Comparison of ENCODE assay signal across 18 cellular contexts in the genomic region with DNA sequence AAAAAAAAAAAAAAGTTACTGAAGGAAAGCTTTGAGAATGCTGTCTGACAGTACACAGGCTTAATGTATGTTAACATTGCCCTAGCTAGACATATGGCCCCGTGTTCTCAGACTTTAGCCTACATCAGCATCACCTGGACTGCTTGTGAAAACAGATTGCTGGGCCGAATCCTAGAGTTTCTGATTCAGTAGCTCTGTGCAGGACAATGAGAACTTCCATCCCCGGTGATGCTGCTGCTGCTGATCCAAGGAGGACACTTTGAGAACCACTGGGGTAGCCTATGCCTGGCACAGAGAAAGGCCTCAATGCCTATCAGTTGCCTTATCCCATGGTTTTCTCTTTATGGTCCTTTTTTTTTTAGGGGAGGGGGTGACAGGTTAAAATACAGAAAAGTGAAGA. TPM values are rescaled to one million over a fixed set of nuclear protein-coding genes. Genes with fewer than 3 reads are reported as not detected.
"Had no signal": no experiment of that assay in that cellular context is flagged by ENCODE, and none has a peak within 500 bp of the region (broad histone marks: within the 10 kb centered on the region; RNA-seq: fewer than 3 reads in every experiment).

No MANE protein-coding gene starts in this region.

- H3K4me3 ChIP-seq: body of pancreas had no signal

- DNase-seq: activated CD4-positive, alpha-beta memory T cell treated with anti-CD3 and anti-CD28 coated beads, Interleukin-2, amount 10 ng/mL, durations not matched to agents 7 days and 5 days; activated CD4-positive, alpha-beta T cell treated with anti-CD3 and anti-CD28 coated beads for 4 hours; activated naive CD4-positive, alpha-beta T cell; activated naive CD8-positive, alpha-beta T cell treated with anti-CD3 and anti-CD28 coated beads, Interleukin-2, amount 10 ng/mL, durations not matched to agents 7 days and 5 days; activated T-cell treated with anti-CD3 and anti-CD28 coated beads, Interleukin-2, amount 50 U/mL, for 1 hour; body of pancreas; foreskin fibroblast; hippocampal formation; left cardiac atrium; nephron progenitor cell; SW 1271; trophoblast cell had no signal

- H3K9me3 ChIP-seq: body of pancreas, right atrium auricular region had no signal

- H3K4me3 Mint-ChIP-seq: activated CD4-positive, alpha-beta memory T cell treated with anti-CD3 and anti-CD28 coated beads, Interleukin-2, amount 10 ng/mL, durations not matched to agents 7 days and 5 days; activated T-helper 17 cell treated with anti-CD3 and anti-CD28 coated beads, Interleukin-2, amount 50 U/mL, for 72 hours had no signal

- H3K27ac Mint-ChIP-seq: activated CD4-positive, alpha-beta memory T cell treated with anti-CD3 and anti-CD28 coated beads, Interleukin-2, amount 10 ng/mL, durations not matched to agents 7 days and 5 days; activated naive CD8-positive, alpha-beta T cell treated with anti-CD3 and anti-CD28 coated beads, Interleukin-2, amount 10 ng/mL, durations not matched to agents 7 days and 5 days; activated T-helper 17 cell treated with anti-CD3 and anti-CD28 coated beads, Interleukin-2, amount 50 U/mL, for 72 hours; nephron progenitor cell; stimulated activated naive CD8-positive, alpha-beta T cell treated with anti-CD3 and anti-CD28 coated beads, Interleukin-15, Interleukin-2, amounts not matched to agents 100 ng/mL and 50 ng/mL, for 24 hours had no signal

- H3K36me3 ChIP-seq: right atrium auricular region had no signal

- H3K9me3 Mint-ChIP-seq: activated CD4-positive, alpha-beta memory T cell treated with anti-CD3 and anti-CD28 coated beads, Interleukin-2, amount 10 ng/mL, durations not matched to agents 7 days and 5 days; activated naive CD8-positive, alpha-beta T cell treated with anti-CD3 and anti-CD28 coated beads, Interleukin-2, amount 10 ng/mL, durations not matched to agents 7 days and 5 days; activated T-helper 17 cell treated with anti-CD3 and anti-CD28 coated beads, Interleukin-2, amount 50 U/mL, for 72 hours; stimulated activated naive CD8-positive, alpha-beta T cell treated with anti-CD3 and anti-CD28 coated beads, Interleukin-15, Interleukin-2, amounts not matched to agents 100 ng/mL and 50 ng/mL, for 24 hours had no signal

- H3K27ac ChIP-seq: epithelial cell of prostate, right atrium auricular region had no signal

- ATAC-seq: activated T-helper 17 cell treated with anti-CD3 and anti-CD28 coated beads, Interleukin-2, amount 50 U/mL, for 72 hours; body of pancreas; left cardiac atrium had no signal

RNA-seq across cellular contexts. Expression of gene HCK, which starts 1.6 kb away (rescaled TPM):
- total RNA-seq: dermis microvascular lymphatic vessel endothelial cell; T-helper 2 cell treated with Interferon-gamma antibody and Interleukin-4, amounts not matched to agents 100 ng/mL and 5 ng/mL, for 36 hours had no signal

RNA-seq across cellular contexts. Expression of gene CCM2L, which starts 43.4 kb away (rescaled TPM):
- total RNA-seq: activated CD4-positive, alpha-beta memory T cell treated with anti-CD3 and anti-CD28 coated beads, Interleukin-2, amount 10 ng/mL, durations not matched to agents 7 days and 5 days; activated naive CD8-positive, alpha-beta T cell treated with anti-CD3 and anti-CD28 coated beads, Interleukin-2, amount 10 ng/mL, durations not matched to agents 7 days and 5 days; activated T-helper 17 cell treated with anti-CD3 and anti-CD28 coated beads, Interleukin-2, amount 50 U/mL, for 72 hours; T-helper 2 cell treated with Interferon-gamma antibody and Interleukin-4, amounts not matched to agents 100 ng/mL and 5 ng/mL, for 36 hours had no signal
